In the genomic region with DNA sequence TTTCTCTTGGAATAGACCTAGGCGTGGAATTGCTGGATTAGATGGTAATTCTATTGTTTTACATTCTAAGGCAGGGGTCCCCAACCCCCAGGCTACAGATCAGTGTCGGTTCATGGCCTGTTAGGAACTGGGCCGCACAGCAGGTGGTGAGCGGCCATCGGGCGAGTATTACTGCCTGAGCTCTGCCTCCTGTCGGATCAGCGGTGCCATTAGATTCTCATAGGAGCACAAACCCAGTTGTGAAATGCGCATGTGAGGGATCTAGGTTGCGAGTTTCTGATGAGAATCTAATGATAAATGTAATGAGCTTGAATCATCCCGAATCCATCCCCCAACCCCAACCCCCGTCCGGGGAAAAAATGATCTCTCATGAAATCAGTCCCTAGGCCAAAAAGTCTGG, we compare ENCODE assay signal across 1 cellular context.
TF ChIP-seq lines count a peak whose summit lies in the region.

No MANE protein-coding gene starts in this region.

TF ChIP-seq in H1, 55 proteins besides CTCF, POLR2A, EP300 and RAD21:
- TF ChIP-seq YY1 (IDR thresholded peaks at IDR 0.05; ENCODE audit: low read depth, low read length) (peak; percentile 72), NANOG (IDR thresholded peaks at IDR 0.05; ENCODE audit: insufficient read depth, low read depth, low read length, poor library complexity, severe bottlenecking) (no peak)
